Comparison of ENCODE assay signal across 19 cellular contexts in genomic region chr5:172288465-172288864, GRCh38. TPM values are rescaled to one million over a fixed set of nuclear protein-coding genes. Genes with fewer than 3 reads are reported as not detected.
DNase-seq lines count a peak whose midpoint lies in the region; ATAC-seq lines count a peak whose summit lies in the region.
"Had no signal": no experiment of that assay in that cellular context is flagged by ENCODE, and none has a peak within 500 bp of the region (broad histone marks: within the 10 kb centered on the region; RNA-seq: fewer than 3 reads in every experiment).

No MANE protein-coding gene starts in this region.

- in situ Hi-C loops in GM23248 (cut with MboI) = no loop called here

- H4K20me1 ChIP-seq in GM23248 (ENCODE audit: insufficient read depth) = no peaks in the 10 kb centered on the region

- H2AFZ ChIP-seq in GM23248 = no peak overlapping the region

- DNase-seq in GM23248 (peak; percentile 19), adipocyte (ENCODE audit: low read depth) (peak; percentile 58), fibroblast of gingiva (ENCODE audit: low read depth) (peak; percentile 54)
- no peak for DNase-seq in activated naive CD4-positive, alpha-beta T cell treated with anti-CD3 and anti-CD28 coated beads, Interleukin-2, amount 50 U/mL, for 72 hours (ENCODE audit: low spot score in 2 of 2)
- DNase-seq: 8988T; ACHN; C1 segment of cervical spinal cord; Calu3; CD4-positive, alpha-beta memory T cell; COR-L47; DMS53; DMS79 treated with DMSO at 0.1 percent for 48 hours; GF-D8; GOT3; HFFc6 had no signal

- H3K36me3 Mint-ChIP-seq in activated naive CD4-positive, alpha-beta T cell treated with anti-CD3 and anti-CD28 coated beads, Interleukin-2, amount 50 U/mL, for 72 hours = peaks cover 0 to 4% of the 10 kb centered on the region in 2 donors
- H3K36me3 Mint-ChIP-seq: CD4-positive, alpha-beta memory T cell had no signal

- H3K9me3 Mint-ChIP-seq in activated naive CD4-positive, alpha-beta T cell treated with anti-CD3 and anti-CD28 coated beads, Interleukin-2, amount 50 U/mL, for 72 hours = no peaks in the 10 kb centered on the region
- H3K9me3 Mint-ChIP-seq: CD4-positive, alpha-beta memory T cell; HFFc6 had no signal

- H3K27ac Mint-ChIP-seq in activated naive CD4-positive, alpha-beta T cell treated with anti-CD3 and anti-CD28 coated beads, Interleukin-2, amount 50 U/mL, for 72 hours = no peak overlapping the region
- H3K27ac Mint-ChIP-seq: CD4-positive, alpha-beta memory T cell; HFFc6 had no signal

- H3K4me1 ChIP-seq in GM23248 (ENCODE audit: insufficient read depth) (peaks cover 7% of the 10 kb centered on the region; the same call in 1 of the 2 replicates), adipocyte (ENCODE audit: control insufficient read depth, insufficient read depth, low read length) (peaks cover 17% of the 10 kb centered on the region)

- H3K4me3 ChIP-seq in GM23248 (no peak overlapping the region), adipocyte (ENCODE audit: low read length) (no peak overlapping the region)
- H3K4me3 ChIP-seq: A549, HAP-1 had no signal

- no peaks in the 10 kb centered on the region for H3K79me2 ChIP-seq in GM23248 (ENCODE audit: insufficient read depth)

- H3K9ac ChIP-seq in GM23248 (no peak overlapping the region), adipocyte (ENCODE audit: low read length) (no peak overlapping the region)

- H3K9me2 ChIP-seq in GM23248 (ENCODE audit: insufficient read depth) = no peaks in the 10 kb centered on the region

- peaks cover 12% of the 10 kb centered on the region for H3F3A ChIP-seq in GM23248 (ENCODE audit: insufficient read depth)

- whole genome bisulfite sequencing in GM23248 (ENCODE audit: low coverage in 1 of 2, low lambda C conversion rate in 2 of 2, missing lambda C conversion rate in 2 of 2), 2 experiments = 97 to 100% methylated on average over 1 to 4 of the region's 4 CpGs

- ATAC-seq in activated naive CD4-positive, alpha-beta T cell treated with anti-CD3 and anti-CD28 coated beads, Interleukin-2, amount 50 U/mL, for 72 hours = no peak
- no peak for ATAC-seq in GM19324 (IDR thresholded peaks at IDR 0.05; ENCODE audit: low FRiP score, unreplicated experiment)
- ATAC-seq in GM21619 (IDR thresholded peaks at IDR 0.05; ENCODE audit: unreplicated experiment) = no peak
- ATAC-seq: A549 had no signal

- H3K4me2 ChIP-seq in GM23248 (ENCODE audit: unreplicated experiment) = no peak overlapping the region
- H3K4me2 ChIP-seq: A549 had no signal

- H3K36me3 ChIP-seq in GM23248 (ENCODE audit: low read depth) (no peaks in the 10 kb centered on the region), adipocyte (ENCODE audit: control insufficient read depth, insufficient read depth, low read length, severe bottlenecking) (no peaks in the 10 kb centered on the region)
- H3K36me3 ChIP-seq: HAP-1 had no signal

- H3K9me3 ChIP-seq in GM23248 (ENCODE audit: low read depth) (no peaks in the 10 kb centered on the region), adipocyte (ENCODE audit: control insufficient read depth, low read length) (no peaks in the 10 kb centered on the region)
- H3K9me3 ChIP-seq: A549, HAP-1 had no signal

- no peaks in the 10 kb centered on the region for H3K27me3 ChIP-seq in GM23248 (replicated peaks; ENCODE audit: insufficient read depth)
- no peaks in the 10 kb centered on the region for H3K27me3 ChIP-seq in adipocyte (replicated peaks; ENCODE audit: control insufficient read depth, insufficient read depth, low read length)

- no peak overlapping the region for H3K27ac ChIP-seq in GM23248
- H3K27ac ChIP-seq: A549 had no signal

RNA-seq across cellular contexts. Expression of gene UBTD2, which starts 4.9 kb away (rescaled TPM):
- total RNA-seq in GM23248 (2014; rRNA removed; shearing (Covaris generic)) = 36.4 and 41.4 TPM in 2 replicates
- 16.7 and 17.3 TPM in 2 replicates for polyA plus RNA-seq in GM23248 (2016; fragmentation: Nextera tagmentation; extraction: Ambion mirVana)
- total RNA-seq in activated naive CD4-positive, alpha-beta T cell treated with anti-CD3 and anti-CD28 coated beads, Interleukin-2, amount 50 U/mL, for 72 hours = 1 to 10 TPM; 4.4 to 5.3 TPM

Comparison
In these comparisons a context has a peak if more than half of its experiments do, and no peak if none do; other contexts are left out.
1. DNase-seq: peak in GM23248 (single experiment), adipocyte (single experiment) and fibroblast of gingiva (single experiment); none in activated naive CD4-positive, alpha-beta T cell treated with anti-CD3 and anti-CD28 coated beads, Interleukin-2, amount 50 U/mL, for 72 hours (0 of 2).